13 cellular contexts compared by ENCODE assay signal in genomic region chr1:45620588-45621500, GRCh38. TPM values are rescaled to one million over a fixed set of nuclear protein-coding genes. Genes with fewer than 3 reads are reported as not detected.
DNase-seq lines count a peak whose midpoint lies in the region; ATAC-seq and TF ChIP-seq lines count a peak whose summit lies in the region.
"Had no signal": no experiment of that assay in that cellular context is flagged by ENCODE, and none has a peak within 500 bp of the region (broad histone marks: within the 10 kb centered on the region; RNA-seq: fewer than 3 reads in every experiment).

No MANE protein-coding gene starts in this region.

- 83 to 91% methylated on average over 17 of the region's 17 CpGs for WGBS in tibial nerve, 2 donors

- H3K9me3 ChIP-seq in tibial nerve (no peaks in the 10 kb centered on the region), A673 (ENCODE audit: low read depth, low read length, poor library complexity, severe bottlenecking) (no peaks in the 10 kb centered on the region)

- peak overlapping the region; percentile 80 for H3K27ac Mint-ChIP-seq in activated T-cell treated with anti-CD3 and anti-CD28 coated beads, Interleukin-2, amount 50 U/mL, for 72 hours
- peak overlapping the region; percentile 9 for H3K27ac Mint-ChIP-seq in activated T-helper 1 cell treated with anti-CD3 and anti-CD28 coated beads, Interleukin-12 subunit alpha, Interleukin-12 subunit beta, Interleukin-2, Interleukin-4 antibody, amounts not matched to agents 30 ng/mL and 10 ng/mL and 1 ng/mL, durations not matched to agents 14 hours and 24 hours and 36 hours
- H3K27ac Mint-ChIP-seq in MCF 10A (ENCODE audit: low read depth, unreplicated experiment): no peak overlapping the region

- H3K36me3 Mint-ChIP-seq in activated T-cell treated with anti-CD3 and anti-CD28 coated beads, Interleukin-2, amount 50 U/mL, for 72 hours (ENCODE audit: insufficient read depth in 2 of 2): peaks cover 3 to 13% of the 10 kb centered on the region in 2 donors
- H3K36me3 Mint-ChIP-seq in activated T-helper 1 cell treated with anti-CD3 and anti-CD28 coated beads, Interleukin-12 subunit alpha, Interleukin-12 subunit beta, Interleukin-2, Interleukin-4 antibody, amounts not matched to agents 30 ng/mL and 10 ng/mL and 1 ng/mL, durations not matched to agents 14 hours and 24 hours and 36 hours (ENCODE audit: low read depth): peaks cover 20% of the 10 kb centered on the region
- H3K36me3 Mint-ChIP-seq in MCF 10A (ENCODE audit: insufficient read depth, unreplicated experiment): peaks cover 78% of the 10 kb centered on the region

- H3K27me3 ChIP-seq in tibial nerve: no peaks in the 10 kb centered on the region
- no peaks in the 10 kb centered on the region for H3K27me3 ChIP-seq in A673 (replicated peaks; ENCODE audit: insufficient read depth, low read depth, low read length, poor library complexity)

- H3K36me3 ChIP-seq in tibial nerve (peaks cover 0 to 90% (median 31%) of the 10 kb centered on the region in 3 donors), A673 (ENCODE audit: insufficient read depth, low read length, poor library complexity, severe bottlenecking) (peaks cover 42% of the 10 kb centered on the region)

- intact Hi-C loops in activated T-helper 1 cell treated with anti-CD3 and anti-CD28 coated beads, Interleukin-12 subunit alpha, Interleukin-12 subunit beta, Interleukin-2, Interleukin-4 antibody, amounts not matched to agents 30 ng/mL and 10 ng/mL and 1 ng/mL, durations not matched to agents 14 hours and 24 hours and 36 hours (cut with micrococcal nuclease): no loop called here
- intact Hi-C loops in left colon (cut with DNase I, micrococcal nuclease) (no loop called here), MCF 10A (cut with micrococcal nuclease) (no loop called here), A673 (cut with micrococcal nuclease; ENCODE audit: unreplicated experiment) (no loop called here)

- DNase-seq in activated T-cell treated with anti-CD3 and anti-CD28 coated beads, Interleukin-2, amount 50 U/mL, for 72 hours: no peak
- no peak for DNase-seq in activated T-cell treated with anti-CD3 and anti-CD28 coated beads, Interleukin-2, amount 50 U/mL, for 1 hour
- DNase-seq in activated T-helper 1 cell treated with anti-CD3 and anti-CD28 coated beads, Interleukin-12 subunit alpha, Interleukin-12 subunit beta, Interleukin-2, Interleukin-4 antibody, amounts not matched to agents 30 ng/mL and 10 ng/mL and 1 ng/mL, durations not matched to agents 14 hours and 24 hours and 36 hours (ENCODE audit: low spot score): no peak
- no peak for DNase-seq in left colon
- no peak for DNase-seq in tibial nerve (ENCODE audit: low spot score in 2 of 2)
- no peak for DNase-seq in COLO829 (ENCODE audit: low spot score)
- DNase-seq in MCF 10A (ENCODE audit: unreplicated experiment): no peak
- no peak for DNase-seq in A673 (ENCODE audit: low spot score)
- DNase-seq: activated naive CD4-positive, alpha-beta T cell treated with anti-CD3 and anti-CD28 coated beads, Interleukin-2, amount 50 U/mL, for 16 hours; AML-193; Karpas-422; kidney had no signal

- POLR2A ChIA-PET in MCF 10A (lab: Yijun Ruan, JAX): interaction anchor here (0.5 to 2.1 kb wide), 4 partner anchors 11 to 65 kb away, joined by 3 to 6 read pairs (median 3); partner anchors contain the start of gene GPBP1L1
- POLR2A ChIA-PET in A673 (lab: Charles Lee; ENCODE audit: low non-redundant PET): interaction anchor here (0.5 kb wide), 1 partner anchor 801 kb away, joined by 4 read pairs; no protein-coding TSS in a partner anchor

- CTCF ChIA-PET in MCF 10A (lab: Yijun Ruan, JAX) (interaction anchor here (0.7 kb wide), 1 partner anchor 189 kb away, joined by 4 read pairs; no protein-coding TSS in a partner anchor), A673 (lab: Charles Lee) (no interaction called here)

- H3K4me3 Mint-ChIP-seq in activated T-cell treated with anti-CD3 and anti-CD28 coated beads, Interleukin-2, amount 50 U/mL, for 72 hours: no peak overlapping the region
- no peak overlapping the region for H3K4me3 Mint-ChIP-seq in activated T-helper 1 cell treated with anti-CD3 and anti-CD28 coated beads, Interleukin-12 subunit alpha, Interleukin-12 subunit beta, Interleukin-2, Interleukin-4 antibody, amounts not matched to agents 30 ng/mL and 10 ng/mL and 1 ng/mL, durations not matched to agents 14 hours and 24 hours and 36 hours
- no peak overlapping the region for H3K4me3 Mint-ChIP-seq in MCF 10A (ENCODE audit: unreplicated experiment)

- ATAC-seq in activated T-cell treated with anti-CD3 and anti-CD28 coated beads, Interleukin-2, amount 50 U/mL, for 72 hours (replicated peaks in 1 of 2): peak; percentile 13 to 23
- ATAC-seq in left colon: peak; percentile 4

- BruUV-seq in MCF 10A (replicated peaks; lab: Mats Ljungman, UMichigan): no TSS peak
- BruUV-seq in A673 (replicated peaks; lab: Mats Ljungman, UMichigan): no TSS peak

- H3K27ac ChIP-seq in tibial nerve: peak overlapping the region in 3 of 4 donors; percentile 12 to 70 (median 60)
- no peak overlapping the region for H3K27ac ChIP-seq in A673 (ENCODE audit: low read depth, low read length, poor library complexity, severe bottlenecking)

- H3K4me3 ChIP-seq in tibial nerve: no peak overlapping the region
- no peak overlapping the region for H3K4me3 ChIP-seq in A673 (ENCODE audit: low read depth, low read length, poor library complexity, severe bottlenecking)

- H3K4me1 ChIP-seq in tibial nerve (peaks cover 0 to 34% (median 2%) of the 10 kb centered on the region in 4 donors), A673 (ENCODE audit: insufficient read depth, low read length, poor library complexity, severe bottlenecking) (no peaks in the 10 kb centered on the region)

- H3K4me1 Mint-ChIP-seq in activated T-cell treated with anti-CD3 and anti-CD28 coated beads, Interleukin-2, amount 50 U/mL, for 72 hours (ENCODE audit: low read depth): no peaks in the 10 kb centered on the region
- no peaks in the 10 kb centered on the region for H3K4me1 Mint-ChIP-seq in activated T-helper 1 cell treated with anti-CD3 and anti-CD28 coated beads, Interleukin-12 subunit alpha, Interleukin-12 subunit beta, Interleukin-2, Interleukin-4 antibody, amounts not matched to agents 30 ng/mL and 10 ng/mL and 1 ng/mL, durations not matched to agents 14 hours and 24 hours and 36 hours (ENCODE audit: low read depth)
- no peaks in the 10 kb centered on the region for H3K4me1 Mint-ChIP-seq in MCF 10A (ENCODE audit: insufficient read depth, unreplicated experiment)

- no peaks in the 10 kb centered on the region for H3K9me3 Mint-ChIP-seq in activated T-cell treated with anti-CD3 and anti-CD28 coated beads, Interleukin-2, amount 50 U/mL, for 72 hours
- no peaks in the 10 kb centered on the region for H3K9me3 Mint-ChIP-seq in activated T-helper 1 cell treated with anti-CD3 and anti-CD28 coated beads, Interleukin-12 subunit alpha, Interleukin-12 subunit beta, Interleukin-2, Interleukin-4 antibody, amounts not matched to agents 30 ng/mL and 10 ng/mL and 1 ng/mL, durations not matched to agents 14 hours and 24 hours and 36 hours
- H3K9me3 Mint-ChIP-seq in MCF 10A (ENCODE audit: unreplicated experiment): no peaks in the 10 kb centered on the region

- TF ChIP-seq POLR2A in tibial nerve (IDR thresholded peaks at IDR 0.05): no peak

- TF ChIP-seq CTCF in tibial nerve (IDR thresholded peaks at IDR 0.05) (no peak), MCF 10A (IDR thresholded peaks at IDR 0.05; ENCODE audit: unreplicated experiment) (no peak), A673 (conservative IDR thresholded peaks at IDR 0.05; ENCODE audit: low read depth, low read length) (no peak)

- H3K27me3 Mint-ChIP-seq in activated T-cell treated with anti-CD3 and anti-CD28 coated beads, Interleukin-2, amount 50 U/mL, for 72 hours (ENCODE audit: low read depth): no peaks in the 10 kb centered on the region
- no peaks in the 10 kb centered on the region for H3K27me3 Mint-ChIP-seq in activated T-helper 1 cell treated with anti-CD3 and anti-CD28 coated beads, Interleukin-12 subunit alpha, Interleukin-12 subunit beta, Interleukin-2, Interleukin-4 antibody, amounts not matched to agents 30 ng/mL and 10 ng/mL and 1 ng/mL, durations not matched to agents 14 hours and 24 hours and 36 hours (ENCODE audit: insufficient read depth)
- H3K27me3 Mint-ChIP-seq in MCF 10A (ENCODE audit: insufficient read depth, unreplicated experiment): no peaks in the 10 kb centered on the region

- no peak for TF ChIP-seq EP300 in tibial nerve (IDR thresholded peaks at IDR 0.05)

RNA-seq across cellular contexts. Expression of gene CCDC17, which starts 3.0 kb away (rescaled TPM):
- 1 to 10 TPM; 5.2 to 5.9 TPM for total RNA-seq in activated T-cell treated with anti-CD3 and anti-CD28 coated beads, Interleukin-2, amount 50 U/mL, for 72 hours
- 2.5 and 2.8 TPM in 2 replicates for total RNA-seq in activated T-helper 1 cell treated with anti-CD3 and anti-CD28 coated beads, Interleukin-12 subunit alpha, Interleukin-12 subunit beta, Interleukin-2, Interleukin-4 antibody, amounts not matched to agents 30 ng/mL and 10 ng/mL and 1 ng/mL, durations not matched to agents 14 hours and 24 hours and 36 hours
- total RNA-seq in left colon: 1 to 10 TPM; 2.8 to 5.6 TPM
- total RNA-seq in tibial nerve: 1 to 10 TPM in 3 of 4 donors, under 1 TPM in 1; 0.44 to 5.9 (median 4.3) TPM
- 3.9 and 4.9 TPM in 2 replicates for total RNA-seq in MCF 10A (2022)
- total RNA-seq in A673 (2021): 2.0 and 3.2 TPM in 2 replicates
- total RNA-seq: epithelial cell of proximal tubule had no signal

RNA-seq across cellular contexts. Expression of gene NASP, which starts 37.0 kb away (rescaled TPM):
- total RNA-seq in activated T-cell treated with anti-CD3 and anti-CD28 coated beads, Interleukin-2, amount 50 U/mL, for 72 hours: 100 to 1,000 TPM; 214 to 241 TPM
- 250 and 251 TPM in 2 replicates for total RNA-seq in activated T-helper 1 cell treated with anti-CD3 and anti-CD28 coated beads, Interleukin-12 subunit alpha, Interleukin-12 subunit beta, Interleukin-2, Interleukin-4 antibody, amounts not matched to agents 30 ng/mL and 10 ng/mL and 1 ng/mL, durations not matched to agents 14 hours and 24 hours and 36 hours
- total RNA-seq in left colon (10 to 100 TPM; 41.3 to 48.7 TPM), tibial nerve (100 to 1,000 TPM in 1 of 4 donors, 10 to 100 TPM in 3; 71.2 to 105 (median 80.6) TPM), MCF 10A (2022) (76.4 and 84.6 TPM in 2 replicates), A673 (2021) (392 and 403 TPM in 2 replicates)
